Comparison of ENCODE assay signal across 23 cellular contexts in the genomic region with DNA sequence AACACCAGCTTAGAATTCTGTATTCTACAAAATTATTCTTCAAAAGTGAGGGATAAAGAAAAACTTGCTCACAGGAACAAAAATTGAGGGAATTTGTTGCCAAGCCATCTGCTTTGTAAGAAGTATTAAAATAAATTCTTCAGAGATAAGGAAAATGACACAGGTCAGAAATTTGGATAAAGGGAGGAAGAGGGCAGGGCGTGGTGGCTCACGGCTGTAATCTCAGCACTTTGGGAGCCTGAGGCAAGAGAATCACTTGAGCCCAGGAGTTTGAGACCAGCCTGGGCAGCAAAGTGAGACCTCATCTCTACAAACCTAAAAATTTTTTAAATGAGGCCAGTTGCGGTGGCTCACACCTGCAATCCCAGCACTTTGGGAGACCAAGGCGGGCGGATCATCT. TPM values are rescaled to one million over a fixed set of nuclear protein-coding genes. Genes with fewer than 3 reads are reported as not detected.
DNase-seq lines count a peak whose midpoint lies in the region; ATAC-seq and TF ChIP-seq lines count a peak whose summit lies in the region.
"Had no signal": no experiment of that assay in that cellular context is flagged by ENCODE, and none has a peak within 500 bp of the region (broad histone marks: within the 10 kb centered on the region; RNA-seq: fewer than 3 reads in every experiment).

No MANE protein-coding gene starts in this region.

- no peak overlapping the region for H3K27ac Mint-ChIP-seq in natural killer cell treated with Interleukin-12 subunit alpha and Interleukin-12 subunit beta and Interleukin-15 and Interleukin-18, amount 100 ng/mL, for 72 hours

- H3K4me1 Mint-ChIP-seq in natural killer cell treated with Interleukin-12 subunit alpha and Interleukin-12 subunit beta and Interleukin-15 and Interleukin-18, amount 100 ng/mL, for 72 hours (ENCODE audit: low read depth in 2 of 2), result no peaks in the 10 kb centered on the region
- H3K4me1 Mint-ChIP-seq: CD4-positive, alpha-beta memory T cell had no signal

- H3K4me2 ChIP-seq in PC-9 (no peak overlapping the region), trophoblast cell (ENCODE audit: low read length) (no peak overlapping the region)
- H3K4me2 ChIP-seq: A549; BLaER1 treated with 17β-estradiol and CSF1 and Interleukin-3, amounts not matched to agents 10 nM and 100 nM had no signal

- H3K4me1 ChIP-seq in PC-9 (replicated peaks; ENCODE audit: insufficient read depth), result peaks cover 7% of the 10 kb centered on the region
- H3K4me1 ChIP-seq in trophoblast cell (ENCODE audit: control insufficient read depth in 1 of 2, insufficient read depth in 2 of 2, low read length in 2 of 2), result no peaks in the 10 kb centered on the region
- H3K4me1 ChIP-seq: A549 had no signal

- H3K27me3 Mint-ChIP-seq in natural killer cell treated with Interleukin-12 subunit alpha and Interleukin-12 subunit beta and Interleukin-15 and Interleukin-18, amount 100 ng/mL, for 72 hours, result peaks cover 22 to 23% of the 10 kb centered on the region in 2 donors

- no peak overlapping the region for H4K12ac ChIP-seq in trophoblast cell (ENCODE audit: low read depth, low read length)

- no peaks in the 10 kb centered on the region for H3K79me1 ChIP-seq in trophoblast cell (ENCODE audit: low read length)

- no peak overlapping the region for H2AK5ac ChIP-seq in trophoblast cell (ENCODE audit: low read length)

- no peaks in the 10 kb centered on the region for H4K20me1 ChIP-seq in PC-9 (ENCODE audit: insufficient read depth)
- H4K20me1 ChIP-seq: BLaER1 treated with 17β-estradiol and CSF1 and Interleukin-3, amounts not matched to agents 10 nM and 100 nM had no signal

- H3F3A ChIP-seq in PC-9 (ENCODE audit: insufficient read depth, low read depth), result no peaks in the 10 kb centered on the region

- no peak overlapping the region for H3K4me3 ChIP-seq in PC-9
- H3K4me3 ChIP-seq in trophoblast cell (ENCODE audit: low read depth, low read length), result no peak overlapping the region
- H3K4me3 ChIP-seq: A549; BLaER1 treated with 17β-estradiol and CSF1 and Interleukin-3, amounts not matched to agents 10 nM and 100 nM had no signal

- CTCF ChIA-PET in PC-9 (lab: Charles Lee), result interaction anchor here (0.7 kb wide), 1 partner anchor 281 kb away, joined by 3 read pairs; no protein-coding TSS in a partner anchor

- no peak overlapping the region for H3K23ac ChIP-seq in trophoblast cell (ENCODE audit: low read length)

- no peaks in the 10 kb centered on the region for H3K36me3 Mint-ChIP-seq in natural killer cell treated with Interleukin-12 subunit alpha and Interleukin-12 subunit beta and Interleukin-15 and Interleukin-18, amount 100 ng/mL, for 72 hours
- H3K36me3 Mint-ChIP-seq: CD4-positive, alpha-beta memory T cell had no signal

- no peaks in the 10 kb centered on the region for H3K9me3 Mint-ChIP-seq in natural killer cell treated with Interleukin-12 subunit alpha and Interleukin-12 subunit beta and Interleukin-15 and Interleukin-18, amount 100 ng/mL, for 72 hours
- H3K9me3 Mint-ChIP-seq: CD4-positive, alpha-beta memory T cell had no signal

- no peak overlapping the region for H2BK12ac ChIP-seq in trophoblast cell (ENCODE audit: low read length)

- DNase-seq in PC-9 (no peak), trophoblast cell (peak; percentile 58 to 85), cortex of kidney (lab: John Stamatoyannopoulos, UW) (no peak)
- no peak for DNase-seq in natural killer cell treated with Interleukin-12 subunit alpha and Interleukin-12 subunit beta and Interleukin-15 and Interleukin-18, amount 100 ng/mL, for 72 hours (ENCODE audit: low spot score)
- DNase-seq: 8988T; ACHN; AML-193; BE2C; Calu3; CD4-positive, alpha-beta memory T cell; COR-L47; DMS53; DMS79 treated with DMSO at 0.1 percent for 48 hours; GF-D8; H7 had no signal

- no peak for ATAC-seq in natural killer cell treated with Interleukin-12 subunit alpha and Interleukin-12 subunit beta and Interleukin-15 and Interleukin-18, amount 100 ng/mL, for 72 hours
- ATAC-seq in GM21723 (IDR thresholded peaks at IDR 0.05; ENCODE audit: unreplicated experiment), result no peak
- ATAC-seq: A549, HCT116 had no signal

- no peaks in the 10 kb centered on the region for H3K9me3 ChIP-seq in PC-9 (ENCODE audit: insufficient read depth, low read depth)
- no peaks in the 10 kb centered on the region for H3K9me3 ChIP-seq in trophoblast cell (ENCODE audit: insufficient read depth, low read depth, low read length)
- H3K9me3 ChIP-seq: A549; BE2C; BLaER1 treated with 17β-estradiol and CSF1 and Interleukin-3, amounts not matched to agents 10 nM and 100 nM had no signal

- no peaks in the 10 kb centered on the region for H3K9me2 ChIP-seq in PC-9 (ENCODE audit: insufficient read depth)

- no peak overlapping the region for H3K18ac ChIP-seq in trophoblast cell (ENCODE audit: low read length)

- H3K4ac ChIP-seq in trophoblast cell (ENCODE audit: low read depth, low read length), result no peak overlapping the region

- H3K79me2 ChIP-seq in PC-9 (ENCODE audit: low read depth), result no peaks in the 10 kb centered on the region
- no peaks in the 10 kb centered on the region for H3K79me2 ChIP-seq in trophoblast cell (ENCODE audit: control insufficient read depth, insufficient read depth, low read length, poor library complexity)

- H2AFZ ChIP-seq in PC-9 (peak overlapping the region; percentile 34; the same call in 1 of the 2 replicates), trophoblast cell (ENCODE audit: insufficient read depth, low read length, poor library complexity) (no peak overlapping the region)

- H3K4me3 Mint-ChIP-seq in natural killer cell treated with Interleukin-12 subunit alpha and Interleukin-12 subunit beta and Interleukin-15 and Interleukin-18, amount 100 ng/mL, for 72 hours, result no peak overlapping the region
- H3K4me3 Mint-ChIP-seq: CD4-positive, alpha-beta memory T cell had no signal

- no peak overlapping the region for H4K91ac ChIP-seq in trophoblast cell (ENCODE audit: low read depth, low read length)

- no CpG with 5 or more reads among the region's 5 CpGs for WGBS in trophoblast cell (ENCODE audit: extremely low coverage, insufficient coverage, insufficient read length)

- POLR2A ChIA-PET in PC-9 (lab: Charles Lee; ENCODE audit: unreplicated experiment), result no interaction called here

- H3K36me3 ChIP-seq in PC-9 (ENCODE audit: low read depth) (no peaks in the 10 kb centered on the region), trophoblast cell (ENCODE audit: control insufficient read depth in 1 of 2, insufficient read depth in 2 of 2, low read length in 2 of 2) (no peaks in the 10 kb centered on the region)
- H3K36me3 ChIP-seq: BE2C; BLaER1 treated with 17β-estradiol and CSF1 and Interleukin-3, amounts not matched to agents 10 nM and 100 nM had no signal

- intact Hi-C loops in PC-9 (cut with micrococcal nuclease; ENCODE audit: unreplicated experiment), result no loop called here

- H3K14ac ChIP-seq in trophoblast cell (ENCODE audit: low read length), result no peak overlapping the region

- no TSS peak for BruUV-seq in PC-9 (replicated peaks; lab: Mats Ljungman, UMichigan)

- H3K27ac ChIP-seq in 22Rv1 (peak overlapping the region; percentile 97), PC-9 (no peak overlapping the region), trophoblast cell (ENCODE audit: low read depth, low read length) (no peak overlapping the region)
- H3K27ac ChIP-seq: A549; BLaER1 treated with 17β-estradiol and CSF1 and Interleukin-3, amounts not matched to agents 10 nM and 100 nM had no signal

- no peaks in the 10 kb centered on the region for H3K27me3 ChIP-seq in PC-9 (ENCODE audit: insufficient read depth, low read depth)
- H3K27me3 ChIP-seq in trophoblast cell (ENCODE audit: insufficient read depth, low read length), result no peaks in the 10 kb centered on the region
- H3K27me3 ChIP-seq: BE2C; BLaER1 treated with 17β-estradiol and CSF1 and Interleukin-3, amounts not matched to agents 10 nM and 100 nM had no signal

- TF ChIP-seq CTCF in 22Rv1 (IDR thresholded peaks at IDR 0.05), result no peak
- TF ChIP-seq CTCF in PC-9 (conservative IDR thresholded peaks at IDR 0.05), result no peak

- H2BK120ac ChIP-seq in trophoblast cell (ENCODE audit: insufficient read depth, low read length, poor library complexity), result no peak overlapping the region

- H4K8ac ChIP-seq in trophoblast cell (ENCODE audit: low read depth, low read length), result no peak overlapping the region

- H3K9ac ChIP-seq in trophoblast cell (ENCODE audit: low read length), result no peak overlapping the region
- H3K9ac ChIP-seq: BLaER1 treated with 17β-estradiol and CSF1 and Interleukin-3, amounts not matched to agents 10 nM and 100 nM had no signal

- no peak overlapping the region for H2BK5ac ChIP-seq in trophoblast cell (ENCODE audit: low read depth, low read length, poor library complexity)

RNA-seq across cellular contexts. Expression of a gene that starts 11.8 kb away (rescaled TPM):
- not detected in 2 replicates for total RNA-seq in PC-9 (2021)
- not detected in 2 replicates for polyA plus RNA-seq in trophoblast cell (2013)
- not detected for total RNA-seq in natural killer cell treated with Interleukin-12 subunit alpha and Interleukin-12 subunit beta and Interleukin-15 and Interleukin-18, amount 100 ng/mL, for 72 hours
- total RNA-seq: Calu3; CD4-positive, alpha-beta memory T cell; Daoy; G401; H1 had no signal
- polyA plus RNA-seq: A549; CD4-positive, alpha-beta memory T cell; H1 had no signal

RNA-seq across cellular contexts. Expression of a gene that starts 14.5 kb away (rescaled TPM):
- 41.0 and 55.0 TPM in 2 replicates for total RNA-seq in PC-9 (2021)
- polyA plus RNA-seq in trophoblast cell (2013), result 119 and 121 TPM in 2 replicates
- 10 to 100 TPM; 14.4 to 17.2 TPM for total RNA-seq in natural killer cell treated with Interleukin-12 subunit alpha and Interleukin-12 subunit beta and Interleukin-15 and Interleukin-18, amount 100 ng/mL, for 72 hours

Comparison
In these comparisons a context has a peak if more than half of its experiments do, and no peak if none do; other contexts are left out.
1. DNase-seq: peak in trophoblast cell (2 of 2); none in PC-9 (0 of 2), natural killer cell treated with Interleukin-12 subunit alpha and Interleukin-12 subunit beta and Interleukin-15 and Interleukin-18, amount 100 ng/mL, for 72 hours (single experiment) and cortex of kidney (single experiment).